In the genomic region with DNA sequence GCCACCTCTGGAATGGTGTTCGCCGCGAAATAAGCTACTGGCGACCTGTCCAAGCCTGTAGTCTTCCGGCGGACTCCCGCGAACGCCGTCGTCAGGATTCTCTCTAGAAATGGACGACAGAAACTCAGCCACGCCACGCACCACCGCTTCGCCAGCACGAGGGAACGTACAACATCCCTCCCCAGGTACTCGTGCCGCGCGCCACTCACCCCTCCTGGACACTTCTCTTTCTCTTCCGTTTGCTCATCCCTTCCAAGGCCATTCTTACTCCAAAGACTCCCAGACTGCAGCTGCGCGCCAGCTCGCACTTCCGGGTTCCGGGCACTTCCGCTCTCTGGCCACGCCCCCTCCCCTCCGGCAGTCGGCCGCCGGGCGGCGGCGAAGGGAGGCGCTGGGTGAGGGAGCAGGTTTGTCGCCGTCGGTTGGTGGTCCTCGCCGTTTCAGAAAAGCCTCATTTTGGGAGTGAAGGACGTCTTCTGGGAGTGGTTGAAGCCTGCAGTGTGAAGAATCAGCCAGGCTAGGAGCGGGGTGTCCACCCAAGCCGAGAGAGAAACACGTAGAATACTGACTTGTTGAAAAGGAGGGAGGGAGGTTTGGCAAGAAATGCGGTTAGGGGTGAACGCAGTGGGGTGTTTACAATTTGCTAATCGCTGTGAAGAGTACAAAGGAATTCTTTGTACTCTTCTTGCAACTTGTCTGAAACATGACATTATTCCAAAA, we compare ENCODE assay signal across 8 cellular contexts. TPM values are rescaled to one million over a fixed set of nuclear protein-coding genes. Genes with fewer than 3 reads are reported as not detected.
DNase-seq lines count a peak whose midpoint lies in the region; ATAC-seq, FAIRE-seq and TF ChIP-seq lines count a peak whose summit lies in the region.

A gene with protein sequence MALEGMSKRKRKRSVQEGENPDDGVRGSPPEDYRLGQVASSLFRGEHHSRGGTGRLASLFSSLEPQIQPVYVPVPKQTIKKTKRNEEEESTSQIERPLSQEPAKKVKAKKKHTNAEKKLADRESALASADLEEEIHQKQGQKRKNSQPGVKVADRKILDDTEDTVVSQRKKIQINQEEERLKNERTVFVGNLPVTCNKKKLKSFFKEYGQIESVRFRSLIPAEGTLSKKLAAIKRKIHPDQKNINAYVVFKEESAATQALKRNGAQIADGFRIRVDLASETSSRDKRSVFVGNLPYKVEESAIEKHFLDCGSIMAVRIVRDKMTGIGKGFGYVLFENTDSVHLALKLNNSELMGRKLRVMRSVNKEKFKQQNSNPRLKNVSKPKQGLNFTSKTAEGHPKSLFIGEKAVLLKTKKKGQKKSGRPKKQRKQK (minus strand): TSS at position 286 of the 720 bp plus-strand sequence. CDS start 24 bp downstream, at position 262.

- H3K36me3 Mint-ChIP-seq in Caco-2 (ENCODE audit: insufficient read depth, unreplicated experiment) (peaks cover 35% of the 10 kb centered on the region), memory B cell (peaks cover 4% of the 10 kb centered on the region)
- H3K36me3 Mint-ChIP-seq in effector memory CD8-positive, alpha-beta T cell (ENCODE audit: insufficient read depth): peaks cover 14% of the 10 kb centered on the region

- ATAC-seq in GM21367 (IDR thresholded peaks at IDR 0.05; ENCODE audit: unreplicated experiment) (peak; percentile 83), memory B cell (ENCODE audit: low read depth) (peak; percentile 92)
- ATAC-seq in effector memory CD8-positive, alpha-beta T cell (replicated peaks): peak; percentile 90

- H3K27ac Mint-ChIP-seq in Caco-2 (ENCODE audit: unreplicated experiment) (peak within 1 kb of the TSS; percentile 99), memory B cell (peak within 1 kb of the TSS; percentile 96)
- peak within 1 kb of the TSS; percentile 97 to 98 for H3K27ac Mint-ChIP-seq in effector memory CD8-positive, alpha-beta T cell

- POLR2A ChIA-PET in Caco-2 (lab: Charles Lee): interaction anchor here (0.6 to 1.2 kb wide), 5 partner anchors 33 to 623 kb away, joined by 3 to 7 read pairs (median 3); a partner anchor contains a TSS

- H3K36me3 ChIP-seq in Caco-2 (ENCODE audit: control insufficient read depth, insufficient read depth, low read length): peaks cover 4% of the 10 kb centered on the region; the same call in 1 of the 2 replicates

- FAIRE-seq in HTR-8/SVneo (lab: Jason Lieb, UNC): peak; percentile 75

- no peaks in the 10 kb centered on the region for H3K9me3 ChIP-seq in Caco-2

- H3K27me3 Mint-ChIP-seq in Caco-2 (ENCODE audit: insufficient read depth, unreplicated experiment): no peaks in the 10 kb centered on the region
- H3K27me3 Mint-ChIP-seq in effector memory CD8-positive, alpha-beta T cell: no peaks in the 10 kb centered on the region
- no peaks in the 10 kb centered on the region for H3K27me3 Mint-ChIP-seq in memory B cell

- H3K4me1 ChIP-seq in Caco-2: peaks cover 14% of the 10 kb centered on the region; the same call in 1 of the 2 replicates

- no peaks in the 10 kb centered on the region for H3K9me3 Mint-ChIP-seq in Caco-2 (ENCODE audit: unreplicated experiment)
- H3K9me3 Mint-ChIP-seq in effector memory CD8-positive, alpha-beta T cell: no peaks in the 10 kb centered on the region
- H3K9me3 Mint-ChIP-seq in memory B cell: no peaks in the 10 kb centered on the region

- CTCF ChIA-PET in Caco-2 (lab: Charles Lee): interaction anchor here (0.7 to 1.4 kb wide), 2 partner anchors 18 to 254 kb away, joined by 3 to 6 read pairs; no protein-coding TSS in a partner anchor

- intact Hi-C loops in Caco-2 (cut with micrococcal nuclease; ENCODE audit: unreplicated experiment): loop anchor here (1.0 to 5.0 kb wide), 4 partner anchors 34 to 256 kb away; a partner anchor contains a TSS

- H3K27me3 ChIP-seq in Caco-2 (replicated peaks; ENCODE audit: control insufficient read depth, insufficient read depth, low read length): no peaks in the 10 kb centered on the region

- BruUV-seq in Caco-2 (replicated peaks; lab: Mats Ljungman, UMichigan): TSS peak; percentile 90

- TF ChIP-seq CTCF in Caco-2 (IDR thresholded peaks at IDR 0.05; ENCODE audit: insufficient read depth in 1 of 2, low read depth in 1 of 2, low read length in 1 of 2, severe bottlenecking in 1 of 2, unreplicated experiment in 1 of 2): peak in 1 of 2 experiments; percentile 28

- peak; percentile 92 to 96 for DNase-seq in Caco-2
- DNase-seq in HTR-8/SVneo (ENCODE audit: insufficient read length, low spot score): peak; percentile 94
- peak; percentile 84 for DNase-seq in NOMO-1 treated with DMSO at 0.1 percent for 48 hours (lab: John Stamatoyannopoulos, UW; ENCODE audit: unreplicated experiment)
- peak; percentile 81 to 85 for DNase-seq in activated CD8-positive, alpha-beta memory T cell treated with anti-CD3 and anti-CD28 coated beads for 4 hours (ENCODE audit: low read depth in 2 of 2)
- peak; percentile 89 to 90 (median 90) for DNase-seq in effector memory CD8-positive, alpha-beta T cell
- peak; percentile 90 for DNase-seq in memory B cell (ENCODE audit: low spot score in 2 of 2)
- DNase-seq in stimulated activated CD8-positive, alpha-beta memory T cell treated with anti-CD3 and anti-CD28 coated beads, Interleukin-12 subunit alpha, Interleukin-12 subunit beta, amount 100 ng/mL, for 1 hour (ENCODE audit: low read depth): peak; percentile 86

- H3K4me3 Mint-ChIP-seq in Caco-2 (ENCODE audit: unreplicated experiment) (peak within 1 kb of the TSS; percentile 98), memory B cell (peak within 1 kb of the TSS; percentile 90)
- H3K4me3 Mint-ChIP-seq in effector memory CD8-positive, alpha-beta T cell: peak within 1 kb of the TSS in 1 of 2 donors; percentile 96

- H3K4me3 ChIP-seq in Caco-2 (ENCODE audit: low read depth, low read length): peak within 1 kb of the TSS; percentile 50

- H3K4me1 Mint-ChIP-seq in Caco-2 (ENCODE audit: low read depth, unreplicated experiment) (peaks cover 12% of the 10 kb centered on the region), memory B cell (peaks cover 10% of the 10 kb centered on the region)
- H3K4me1 Mint-ChIP-seq in effector memory CD8-positive, alpha-beta T cell (ENCODE audit: low read depth in 2 of 2): peaks cover 6 to 8% of the 10 kb centered on the region in 2 donors

RNA-seq across cellular contexts. Expression of the gene that starts here (rescaled TPM):
- total RNA-seq in Caco-2 (2022): 96.5 and 103 TPM in 2 replicates

Comparison
In these comparisons a context has a peak if more than half of its experiments do, and no peak if none do; other contexts are left out.
1. Peak in every context shown above with its lines: DNase-seq, ATAC-seq and H3K4me3 ChIP-seq.